ENCODE assay signal across 9 cellular contexts in genomic region chr2:217979151-217979811, GRCh38. TPM values are rescaled to one million over a fixed set of nuclear protein-coding genes. Genes with fewer than 3 reads are reported as not detected.
DNase-seq lines count a peak whose midpoint lies in the region; ATAC-seq and TF ChIP-seq lines count a peak whose summit lies in the region.
"Had no signal": no experiment of that assay in that cellular context is flagged by ENCODE, and none has a peak within 500 bp of the region (broad histone marks: within the 10 kb centered on the region; RNA-seq: fewer than 3 reads in every experiment).

No MANE protein-coding gene starts in this region.

- H3K27me3 ChIP-seq in left lung: no peaks in the 10 kb centered on the region

- peak overlapping the region; percentile 86 for H3K4me3 Mint-ChIP-seq in endothelial cell (ENCODE audit: unreplicated experiment)
- H3K4me3 Mint-ChIP-seq: activated CD4-positive, alpha-beta memory T cell treated with anti-CD3 and anti-CD28 coated beads, Interleukin-2, amount 10 ng/mL, durations not matched to agents 7 days and 5 days had no signal

- H3K36me3 Mint-ChIP-seq in endothelial cell (ENCODE audit: low read depth, unreplicated experiment): peaks cover 5% of the 10 kb centered on the region

- H3K4me3 ChIP-seq in left lung (peak overlapping the region; percentile 33 to 36), skin epidermis (peak overlapping the region in 4 of 7 experiments; percentile 8 to 37 (median 18))

- ATAC-seq in left lung: peak; percentile 14
- no peak for ATAC-seq in activated CD4-positive, CD25-positive, alpha-beta regulatory T cell treated with anti-CD3 and anti-CD28 coated beads, Interleukin-2, amount 50 U/mL, for 24 hours

- intact Hi-C loops in left lung (cut with DNase I): no loop called here

- H3K9me3 ChIP-seq in left lung: no peaks in the 10 kb centered on the region

- DNase-seq in NCI-H2107 treated with DMSO at 0.1 percent for 48 hours (lab: John Stamatoyannopoulos, UW; ENCODE audit: unreplicated experiment): peak; percentile 18
- DNase-seq in endothelial cell (ENCODE audit: low spot score): no peak
- DNase-seq in left lung: no peak
- no peak for DNase-seq in activated T-cell treated with anti-CD3 and anti-CD28 coated beads, Interleukin-2, amount 50 U/mL, for 48 hours
- no peak for DNase-seq in SHP77 (lab: John Stamatoyannopoulos, UW)
- no peak for DNase-seq in NCI-H1436 (lab: John Stamatoyannopoulos, UW)
- DNase-seq: activated CD4-positive, alpha-beta memory T cell treated with anti-CD3 and anti-CD28 coated beads, Interleukin-2, amount 10 ng/mL, durations not matched to agents 7 days and 5 days had no signal

- peaks cover 29% of the 10 kb centered on the region for H3K4me1 Mint-ChIP-seq in endothelial cell (ENCODE audit: unreplicated experiment)
- H3K4me1 Mint-ChIP-seq: activated CD4-positive, alpha-beta memory T cell treated with anti-CD3 and anti-CD28 coated beads, Interleukin-2, amount 10 ng/mL, durations not matched to agents 7 days and 5 days had no signal

- H3K4me1 ChIP-seq in left lung: peaks cover 19 to 46% of the 10 kb centered on the region in 2 donors

- no peak overlapping the region for H3K27ac Mint-ChIP-seq in endothelial cell (ENCODE audit: unreplicated experiment)
- H3K27ac Mint-ChIP-seq: activated CD4-positive, alpha-beta memory T cell treated with anti-CD3 and anti-CD28 coated beads, Interleukin-2, amount 10 ng/mL, durations not matched to agents 7 days and 5 days had no signal

- H3K27ac ChIP-seq in left lung: peak overlapping the region; percentile 59 to 70
- H3K27ac ChIP-seq in skin epidermis: peak overlapping the region in 12 of 21 experiments; percentile 5 to 87 (median 76)

- no peak for TF ChIP-seq CTCF in endothelial cell (IDR thresholded peaks at IDR 0.05; ENCODE audit: unreplicated experiment)
- TF ChIP-seq CTCF in left lung (IDR thresholded peaks at IDR 0.05): no peak

- H3K9me3 Mint-ChIP-seq in endothelial cell (ENCODE audit: unreplicated experiment): no peaks in the 10 kb centered on the region
- H3K9me3 Mint-ChIP-seq: activated CD4-positive, alpha-beta memory T cell treated with anti-CD3 and anti-CD28 coated beads, Interleukin-2, amount 10 ng/mL, durations not matched to agents 7 days and 5 days had no signal

- no peaks in the 10 kb centered on the region for H3K36me3 ChIP-seq in left lung

- peaks cover 11% of the 10 kb centered on the region for H3K27me3 Mint-ChIP-seq in endothelial cell (ENCODE audit: unreplicated experiment)

RNA-seq across cellular contexts. Expression of gene TNS1, which starts 23.5 kb away (rescaled TPM):
- 11.6 TPM for total RNA-seq in endothelial cell (ENCODE audit: unreplicated experiment)
- total RNA-seq in left lung: 100 to 1,000 TPM; 303 to 327 TPM

Comparison
In these comparisons a context has a peak if more than half of its experiments do, and no peak if none do; other contexts are left out.
1. RNA of gene TNS1, which starts 23.5 kb away (total RNA-seq): 303 to 327 TPM in left lung; 11.6 TPM in endothelial cell (single experiment); every median in the first group is over 10 times any median in the second.